ENCODE assay signal across 8 cellular contexts in the genomic region with DNA sequence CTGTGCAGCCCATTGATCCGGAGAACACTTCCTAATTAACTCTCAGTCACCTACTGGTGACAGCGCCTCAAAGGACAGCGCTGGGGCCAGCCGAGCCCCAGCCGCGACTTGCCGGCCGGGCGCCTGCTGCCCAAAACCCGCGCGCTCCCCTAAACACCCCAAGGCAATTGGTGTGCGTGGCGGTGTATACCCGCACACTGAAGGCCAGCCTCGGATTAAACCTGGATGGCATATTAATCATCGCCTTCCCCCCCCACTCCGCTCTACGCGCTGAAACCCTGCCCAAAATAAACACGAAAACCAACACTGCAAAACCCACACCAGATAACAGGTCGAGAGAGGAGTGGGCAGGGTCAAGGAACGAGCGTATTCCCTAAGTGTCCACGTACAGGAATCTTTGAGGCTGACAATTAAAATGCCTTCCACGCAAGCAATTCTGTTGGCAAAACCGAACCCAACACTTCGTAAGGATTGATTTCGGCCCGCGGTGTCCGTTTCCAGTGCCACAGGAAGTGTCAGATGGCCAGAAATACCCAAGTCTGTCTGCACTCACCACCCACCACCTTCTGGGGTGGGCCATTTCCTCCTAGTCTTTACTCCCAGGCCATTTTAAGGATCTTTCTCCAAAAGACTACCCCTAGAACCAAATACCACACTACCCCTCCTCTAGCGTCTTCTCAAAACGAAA. TPM values are rescaled to one million over a fixed set of nuclear protein-coding genes. Genes with fewer than 3 reads are reported as not detected.
DNase-seq lines count a peak whose midpoint lies in the region; ATAC-seq and TF ChIP-seq lines count a peak whose summit lies in the region.

No MANE protein-coding gene starts in this region.

- no peak for ATAC-seq in lung (ENCODE audit: insufficient read depth, low FRiP score)

- H3K9me3 Mint-ChIP-seq in HFFc6: no peaks in the 10 kb centered on the region

- no peak for TF ChIP-seq POLR2A in vagina (IDR thresholded peaks at IDR 0.05)

- H3K4me1 ChIP-seq in A673 (ENCODE audit: insufficient read depth, low read length, poor library complexity, severe bottlenecking): peaks cover 22% of the 10 kb centered on the region
- peaks cover 0 to 5% of the 10 kb centered on the region in 2 donors for H3K4me1 ChIP-seq in lung (ENCODE audit: control insufficient read depth in 2 of 2, insufficient read depth in 2 of 2, low read length in 2 of 2)
- H3K4me1 ChIP-seq in vagina: peaks cover 33% of the 10 kb centered on the region

- intact Hi-C loops in A673 (cut with micrococcal nuclease; ENCODE audit: unreplicated experiment) (loop anchor here (2.0 to 5.0 kb wide), 3 partner anchors 80 to 278 kb away; no protein-coding TSS in a partner anchor), vagina (cut with DNase I) (loop anchor here (5.0 kb wide), 3 partner anchors 62 to 368 kb away; no protein-coding TSS in a partner anchor)

- H3K27ac Mint-ChIP-seq in HFFc6: peak overlapping the region; percentile 78

- in situ Hi-C loops in astrocyte of the spinal cord (cut with HindIII; ENCODE audit: low sequenced_read_pairs): no loop called here

- DNase-seq in A673 (ENCODE audit: low spot score) (no peak), HFFc6 (no peak), astrocyte of the spinal cord (ENCODE audit: low read depth, low spot score) (no peak), lung (ENCODE audit: low spot score) (no peak), vagina (ENCODE audit: extremely low spot score in 2 of 2) (no peak)
- DNase-seq in activated effector memory CD4-positive, alpha-beta T cell treated with anti-CD3 and anti-CD28 coated beads, Interleukin-2, amount 50 U/mL, for 16 hours: no peak
- no peak for DNase-seq in stimulated activated CD4-positive, alpha-beta T cell treated with anti-CD3 and anti-CD28 coated beads, Interleukin-2, amount 100 ng/mL, for 24 hours
- DNase-seq in activated CD4-positive, alpha-beta T cell treated with anti-CD3 and anti-CD28 coated beads for 48 hours: no peak

- H3K36me3 ChIP-seq in A673 (ENCODE audit: insufficient read depth, low read length, poor library complexity, severe bottlenecking): no peaks in the 10 kb centered on the region
- no peaks in the 10 kb centered on the region for H3K36me3 ChIP-seq in lung (ENCODE audit: control insufficient read depth in 2 of 2, insufficient read depth in 2 of 2, low read length in 2 of 2)
- no peaks in the 10 kb centered on the region for H3K36me3 ChIP-seq in vagina

- H3K4me3 ChIP-seq in A673 (ENCODE audit: low read depth, low read length, poor library complexity, severe bottlenecking): peak overlapping the region; percentile 64
- peak overlapping the region; percentile 55 for H3K4me3 ChIP-seq in astrocyte of the spinal cord (ENCODE audit: low read depth, low read length)
- peak overlapping the region; percentile 28 for H3K4me3 ChIP-seq in lung
- peak overlapping the region; percentile 61 to 65 for H3K4me3 ChIP-seq in vagina

- TSS peak; percentile 15 for BruUV-seq in A673 (replicated peaks; lab: Mats Ljungman, UMichigan)

- peaks cover 31% of the 10 kb centered on the region for H3K4me1 Mint-ChIP-seq in HFFc6 (ENCODE audit: low read depth)

- H3K36me3 Mint-ChIP-seq in HFFc6 (ENCODE audit: low read depth): no peaks in the 10 kb centered on the region

- H3K27me3 ChIP-seq in A673 (replicated peaks; ENCODE audit: insufficient read depth, low read depth, low read length, poor library complexity): no peaks in the 10 kb centered on the region
- no peaks in the 10 kb centered on the region for H3K27me3 ChIP-seq in lung (ENCODE audit: control insufficient read depth, insufficient read depth)
- peaks cover 10% of the 10 kb centered on the region for H3K27me3 ChIP-seq in vagina

- WGBS in lung, 2 donors: 1 to 7% methylated on average over 34 of the region's 34 CpGs

- CTCF ChIA-PET in A673 (lab: Charles Lee): no interaction called here

- H3K9me3 ChIP-seq in A673 (ENCODE audit: low read depth, low read length, poor library complexity, severe bottlenecking): no peaks in the 10 kb centered on the region
- peaks cover 0 to 8% of the 10 kb centered on the region in 2 donors for H3K9me3 ChIP-seq in lung (ENCODE audit: control insufficient read depth in 2 of 2, insufficient read depth in 1 of 2, low read length in 1 of 2)
- H3K9me3 ChIP-seq in vagina: no peaks in the 10 kb centered on the region

- POLR2A ChIA-PET in A673 (lab: Charles Lee; ENCODE audit: low non-redundant PET): no interaction called here

- TF ChIP-seq CTCF in A673 (conservative IDR thresholded peaks at IDR 0.05; ENCODE audit: low read depth, low read length): no peak
- TF ChIP-seq CTCF in HFFc6 (IDR thresholded peaks at IDR 0.05): no peak
- TF ChIP-seq CTCF in astrocyte of the spinal cord (IDR thresholded peaks at IDR 0.05; ENCODE audit: low read depth, low read length): no peak
- no peak for TF ChIP-seq CTCF in lung (IDR thresholded peaks at IDR 0.05; ENCODE audit: control extremely low read depth, extremely low read depth)
- no peak for TF ChIP-seq CTCF in vagina (IDR thresholded peaks at IDR 0.05)

- peak overlapping the region; percentile 92 for H3K4me3 Mint-ChIP-seq in HFFc6

- H3K27me3 Mint-ChIP-seq in HFFc6 (ENCODE audit: insufficient read depth): no peaks in the 10 kb centered on the region

- H3K27ac ChIP-seq in A673 (ENCODE audit: low read depth, low read length, poor library complexity, severe bottlenecking) (peak overlapping the region; percentile 59), lung (ENCODE audit: low read depth in 1 of 2, low read length in 1 of 2) (peak overlapping the region; percentile 28 to 94), vagina (no peak overlapping the region)

RNA-seq across cellular contexts. Expression of a gene that starts 2.7 kb away (rescaled TPM):
- 58.8 and 59.0 TPM in 2 replicates for total RNA-seq in A673 (2021)
- total RNA-seq in HFFc6 (2021; fragmentation: NEBNext Ultra II Directional; extraction: Animal tissue kit (Norgen Biotek cat#: 25700)): 10 to 100 TPM; 15.0 to 20.3 (median 18.3) TPM
- total RNA-seq in lung: 10 to 100 TPM; 18.8 to 67.2 TPM
- 10 to 100 TPM; 10.8 to 13.1 TPM for polyA plus RNA-seq in lung
- 19.9 TPM for total RNA-seq in vagina
